In the genomic region with DNA sequence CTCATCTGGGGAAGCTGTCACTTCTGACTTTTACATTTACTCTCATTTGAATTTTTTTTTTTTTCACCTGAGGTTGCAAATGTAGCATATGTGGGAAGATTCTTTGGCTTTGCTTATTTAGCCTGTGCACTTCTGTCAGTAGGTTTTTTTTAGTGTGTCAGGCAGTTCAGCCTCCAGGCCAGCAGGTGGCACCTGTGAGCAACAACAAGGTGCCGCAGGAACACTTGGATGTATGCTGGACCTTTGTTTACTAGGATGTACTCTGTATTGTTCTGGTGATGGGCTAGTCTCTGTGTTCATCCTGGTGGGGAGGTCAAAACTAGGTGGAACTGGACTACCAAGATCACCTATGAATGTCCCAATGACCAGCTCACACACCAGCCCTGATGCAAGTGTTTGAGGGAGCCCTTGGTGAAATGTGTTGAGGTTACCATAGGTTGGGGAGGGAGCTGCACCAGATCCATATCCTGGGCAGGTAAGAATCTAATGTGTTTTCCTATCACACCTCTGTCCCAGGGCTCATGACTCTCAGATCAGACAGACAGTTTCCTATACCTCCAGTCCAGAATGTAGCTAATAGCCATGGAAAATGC, we compare ENCODE assay signal across 8 cellular contexts.
DNase-seq lines count a peak whose midpoint lies in the region; ATAC-seq and TF ChIP-seq lines count a peak whose summit lies in the region.

No MANE protein-coding gene starts in this region.

- intact Hi-C loops in right lobe of liver (cut with DNase I) = no loop called here

- no peak for TF ChIP-seq POLR2A in right lobe of liver (IDR thresholded peaks at IDR 0.05)

- H3K4me3 ChIP-seq in WERI-Rb-1 (ENCODE audit: low read depth, low read length) = no peak overlapping the region
- H3K4me3 ChIP-seq in right lobe of liver = no peak overlapping the region

- H3K27ac ChIP-seq in WERI-Rb-1 = no peak overlapping the region
- H3K27ac ChIP-seq in right lobe of liver = no peak overlapping the region

- H3K27me3 ChIP-seq in WERI-Rb-1 (ENCODE audit: insufficient read depth, low read depth, severe bottlenecking) (no peaks in the 10 kb centered on the region), right lobe of liver (no peaks in the 10 kb centered on the region)

- no peaks in the 10 kb centered on the region for H3K9me3 ChIP-seq in WERI-Rb-1 (ENCODE audit: severe bottlenecking)
- no peaks in the 10 kb centered on the region for H3K9me3 ChIP-seq in right lobe of liver

- TF ChIP-seq CTCF in WERI-Rb-1 (IDR thresholded peaks at IDR 0.05; ENCODE audit: low read depth, low read length) (peak; percentile 47), right lobe of liver (IDR thresholded peaks at IDR 0.05) (peak; percentile 17 to 49 (median 35))

- H3K36me3 ChIP-seq in WERI-Rb-1 = no peaks in the 10 kb centered on the region
- no peaks in the 10 kb centered on the region for H3K36me3 ChIP-seq in right lobe of liver

- WGBS in right lobe of liver (ENCODE audit: insufficient coverage, low coverage, low lambda C conversion rate, missing lambda C conversion rate) = 42% methylated on average over 1 of the region's 1 CpG

- peak; percentile 3 for DNase-seq in activated naive CD4-positive, alpha-beta T cell treated with Interleukin-2 at 50 U/mL for 16 hours
- DNase-seq in activated naive CD4-positive, alpha-beta T cell treated with anti-CD3 and anti-CD28 coated beads, Interleukin-2, amount 50 U/mL, for 16 hours = no peak
- DNase-seq in WERI-Rb-1 (peak; percentile 10), right lobe of liver (no peak), NCI-H226 (no peak), DMS114 treated with DMSO at 0.1 percent for 48 hours (lab: John Stamatoyannopoulos, UW; ENCODE audit: unreplicated experiment) (no peak), NCI-H1694 treated with DMSO at 0.1 percent for 48 hours (lab: John Stamatoyannopoulos, UW) (no peak)

- ATAC-seq in HG02973 (IDR thresholded peaks at IDR 0.05; ENCODE audit: unreplicated experiment) (peak; percentile 62), right lobe of liver (no peak)

- no peaks in the 10 kb centered on the region for H3K4me1 ChIP-seq in right lobe of liver

Comparison
In these comparisons a context has a peak if more than half of its experiments do, and no peak if none do; other contexts are left out.
1. DNase-seq: peak in activated naive CD4-positive, alpha-beta T cell treated with Interleukin-2 at 50 U/mL for 16 hours (single experiment) and WERI-Rb-1 (single experiment); none in activated naive CD4-positive, alpha-beta T cell treated with anti-CD3 and anti-CD28 coated beads, Interleukin-2, amount 50 U/mL, for 16 hours (single experiment), right lobe of liver (0 of 3), NCI-H226 (single experiment), DMS114 treated with DMSO at 0.1 percent for 48 hours (single experiment) and NCI-H1694 treated with DMSO at 0.1 percent for 48 hours (single experiment).